Comparison of ENCODE assay signal across 8 cellular contexts in the genomic region with DNA sequence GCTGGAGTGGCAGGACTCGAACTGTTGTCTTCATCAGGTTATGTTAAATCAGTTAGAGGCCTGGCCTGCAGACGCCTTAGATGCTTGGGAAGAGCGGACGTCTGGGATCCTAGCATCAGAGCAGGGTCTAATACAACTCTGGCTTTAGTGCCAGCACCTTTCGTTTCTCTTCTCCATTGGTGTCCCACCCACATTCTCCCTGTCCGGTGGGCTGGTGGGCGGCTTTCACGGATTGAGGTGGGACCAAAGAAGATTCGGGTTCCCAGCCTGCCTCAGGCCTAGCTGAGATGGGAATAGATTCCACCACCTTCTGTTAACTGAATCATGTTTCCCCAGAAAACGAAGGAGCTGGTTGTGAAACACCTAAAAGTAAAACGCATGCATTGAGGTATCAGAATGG. TPM values are rescaled to one million over a fixed set of nuclear protein-coding genes. Genes with fewer than 3 reads are reported as not detected.
DNase-seq lines count a peak whose midpoint lies in the region; ATAC-seq and TF ChIP-seq lines count a peak whose summit lies in the region.

No MANE protein-coding gene starts in this region.

- no peak for DNase-seq in heart right ventricle
- DNase-seq in cardiac septum (ENCODE audit: low spot score), result no peak
- DNase-seq in astrocyte of the cerebellum (ENCODE audit: low read depth), result no peak
- no peak for DNase-seq in uterus
- DNase-seq in islet precursor cell, result no peak
- no peak for DNase-seq in effector CD8-positive, alpha-beta T cell (lab: John Stamatoyannopoulos, UW)

- H3K4me3 ChIP-seq in heart right ventricle (peak overlapping the region; percentile 55 to 86 (median 77)), astrocyte of the cerebellum (ENCODE audit: low read depth, low read length) (peak overlapping the region; percentile 52), muscle layer of colon (ENCODE audit: low read depth in 1 of 2, low read length in 2 of 2) (peak overlapping the region; percentile 49 to 70), uterus (peak overlapping the region in 1 of 2 donors; percentile 81)

- in situ Hi-C loops in astrocyte of the cerebellum (cut with HindIII; ENCODE audit: low sequenced_read_pairs), result no loop called here

- H3K27me3 ChIP-seq in heart right ventricle, result no peaks in the 10 kb centered on the region
- H3K27me3 ChIP-seq in muscle layer of colon (ENCODE audit: control insufficient read depth in 1 of 2, insufficient read depth in 2 of 2, low read length in 2 of 2), result peaks cover 0 to 6% of the 10 kb centered on the region in 2 donors
- no peaks in the 10 kb centered on the region for H3K27me3 ChIP-seq in uterus

- peak overlapping the region in 4 of 10 donors; percentile 68 to 90 (median 77) for H3K27ac ChIP-seq in heart right ventricle
- peak overlapping the region; percentile 61 for H3K27ac ChIP-seq in muscle layer of colon (ENCODE audit: low read depth, low read length)
- H3K27ac ChIP-seq in uterus, result peak overlapping the region; percentile 65 to 73

- H3K9ac ChIP-seq in muscle layer of colon (ENCODE audit: low read length), result no peak overlapping the region

- TF ChIP-seq CTCF in heart right ventricle (IDR thresholded peaks at IDR 0.05) (no peak), astrocyte of the cerebellum (IDR thresholded peaks at IDR 0.05; ENCODE audit: low read depth, low read length, missing control alignments) (no peak), uterus (IDR thresholded peaks at IDR 0.05) (no peak)

- intact Hi-C loops in heart right ventricle (cut with DNase I) (no loop called here), cardiac septum (cut with DNase I) (no loop called here), uterus (cut with DNase I; ENCODE audit: low total_unique reads) (no loop called here)

- H3K4me1 ChIP-seq in heart right ventricle, result peaks cover 0 to 23% (median 6%) of the 10 kb centered on the region in 9 donors
- H3K4me1 ChIP-seq in muscle layer of colon (ENCODE audit: insufficient read depth, low read length), result peaks cover 5% of the 10 kb centered on the region
- H3K4me1 ChIP-seq in uterus, result no peaks in the 10 kb centered on the region

- no peaks in the 10 kb centered on the region for H3K9me3 ChIP-seq in heart right ventricle
- no peaks in the 10 kb centered on the region for H3K9me3 ChIP-seq in muscle layer of colon (ENCODE audit: low read length)
- H3K9me3 ChIP-seq in uterus, result no peaks in the 10 kb centered on the region

- TF ChIP-seq POLR2A in uterus (IDR thresholded peaks at IDR 0.05), result no peak

- H3K36me3 ChIP-seq in heart right ventricle (no peaks in the 10 kb centered on the region), muscle layer of colon (ENCODE audit: insufficient read depth, low read length) (no peaks in the 10 kb centered on the region), uterus (no peaks in the 10 kb centered on the region)

- 40 to 43% methylated on average over 11 of the region's 11 CpGs for whole genome bisulfite sequencing in heart right ventricle, 2 donors

- ATAC-seq in heart right ventricle, result no peak
- no peak for ATAC-seq in HG02852 (IDR thresholded peaks at IDR 0.05; ENCODE audit: unreplicated experiment)

RNA-seq across cellular contexts. Expression of a gene that starts 0.9 kb away (rescaled TPM):
- total RNA-seq in heart right ventricle, result 10 to 100 TPM in 6 of 10 donors, 1 to 10 TPM in 4; 3.8 to 18.4 (median 10.5) TPM
- 1 to 10 TPM; 1.8 to 2.2 TPM for polyA plus RNA-seq in heart right ventricle
- 16.4 TPM for total RNA-seq in cardiac septum
- total RNA-seq in uterus, result 10 to 100 TPM in 3 of 4 donors, 1 to 10 TPM in 1; 9.5 to 23.4 (median 17.7) TPM
